Comparison of ENCODE assay signal across 1 cellular context in genomic region chr16:27722892-27723450, GRCh38.
TF ChIP-seq lines count a peak whose summit lies in the region.

No MANE protein-coding gene starts in this region.

TF ChIP-seq in WTC11, 78 proteins besides CTCF, POLR2A, EP300 and RAD21 (continued from another document):
- TF ChIP-seq TCF7 (CRISPR knock-in tag; IDR thresholded peaks at IDR 0.05; ENCODE audit: low read depth) (no peak), ELF4 (CRISPR knock-in tag; IDR thresholded peaks at IDR 0.05; ENCODE audit: low read depth) (no peak)
